ENCODE assay signal across 9 cellular contexts in the genomic region with DNA sequence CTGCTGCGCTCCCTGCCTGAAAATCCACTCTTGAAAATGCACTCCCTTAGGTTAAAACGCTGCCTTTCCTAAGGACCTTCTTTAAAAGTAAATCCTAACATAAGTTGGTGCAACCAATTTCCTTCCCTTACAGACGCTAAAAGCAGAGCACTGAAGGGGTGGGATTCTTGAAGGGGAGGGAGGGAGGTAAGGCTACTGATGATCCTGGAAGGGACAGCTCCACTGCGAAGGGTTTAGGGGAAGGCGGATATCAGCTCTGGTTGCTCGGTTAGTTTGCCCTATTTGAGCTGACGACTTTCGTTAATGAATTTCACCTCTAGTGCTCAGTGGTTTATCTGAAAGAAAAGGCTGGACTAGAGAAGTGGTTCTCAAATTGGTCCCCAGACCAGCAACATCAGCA. TPM values are rescaled to one million over a fixed set of nuclear protein-coding genes. Genes with fewer than 3 reads are reported as not detected.
DNase-seq lines count a peak whose midpoint lies in the region; ATAC-seq, FAIRE-seq and TF ChIP-seq lines count a peak whose summit lies in the region.
"Had no signal": no experiment of that assay in that cellular context is flagged by ENCODE, and none has a peak within 500 bp of the region (broad histone marks: within the 10 kb centered on the region; RNA-seq: fewer than 3 reads in every experiment).

No MANE protein-coding gene starts in this region.

- no peak for FAIRE-seq in K562 (lab: Jason Lieb, UNC)

- H3K9me3 ChIP-seq in K562 (replicated peaks; ENCODE audit: control insufficient read depth, insufficient read depth, low read depth, low read length) (no peaks in the 10 kb centered on the region), lower lobe of right lung (no peaks in the 10 kb centered on the region), thymus (ENCODE audit: control insufficient read depth) (no peaks in the 10 kb centered on the region)
- H3K9me3 ChIP-seq: Caco-2 had no signal

- TF ChIP-seq CTCF in K562 (IDR thresholded peaks at IDR 0.05 in 2 of 3, conservative IDR thresholded peaks at IDR 0.05 in 1 of 3; ENCODE audit: insufficient read depth in 2 of 3, low read depth in 1 of 3, low read length in 3 of 3) (no peak), lower lobe of right lung (IDR thresholded peaks at IDR 0.05) (no peak)

- H3K4me1 ChIP-seq in K562 (replicated peaks in 1 of 2; ENCODE audit: control insufficient read depth in 2 of 2, insufficient read depth in 2 of 2, low read length in 2 of 2) (peaks cover 0 to 7% of the 10 kb centered on the region in 2 experiments; a peak in 2 of 5 replicates), lower lobe of right lung (peaks cover 6% of the 10 kb centered on the region), thymus (ENCODE audit: control insufficient read depth, insufficient read depth, low read length) (no peaks in the 10 kb centered on the region)
- H3K4me1 ChIP-seq: Caco-2 had no signal

- H3K4me3 ChIP-seq in K562 (peak overlapping the region; percentile 39), lower lobe of right lung (peak overlapping the region; percentile 74), thymus (ENCODE audit: low read length) (peak overlapping the region; percentile 46)

- TF ChIP-seq RAD21 in K562 (CRISPR knock-in tag; conservative IDR thresholded peaks at IDR 0.05 in 1 of 2, IDR thresholded peaks at IDR 0.05 in 1 of 2) = no peak

- peak overlapping the region; percentile 72; the same call in 1 of the 2 replicates for H2AFZ ChIP-seq in K562 (ENCODE audit: low read depth, low read length)

- intact Hi-C loops in K562 (cut with micrococcal nuclease) (no loop called here), lower lobe of right lung (cut with DNase I) (no loop called here)

- no TSS peak for BruUV-seq in K562 (replicated peaks; lab: Mats Ljungman, UMichigan)

- no peak for TF ChIP-seq EP300 in K562 (IDR thresholded peaks at IDR 0.05; ENCODE audit: low read length)

- POLR2A ChIA-PET in K562 (lab: Yijun Ruan, JAX) = no interaction called here

- ATAC-seq in activated CD8-positive, alpha-beta memory T cell treated with anti-CD3 and anti-CD28 coated beads, Interleukin-2, amount 10 ng/mL, durations not matched to agents 7 days and 5 days = no peak
- ATAC-seq in K562 (no peak; the same call in 2 of the 3 replicates), lower lobe of right lung (peak; percentile 11 to 35), GM21737 (IDR thresholded peaks at IDR 0.05; ENCODE audit: unreplicated experiment) (no peak)

- no peaks in the 10 kb centered on the region for H3K9me1 ChIP-seq in K562 (ENCODE audit: control insufficient read depth, insufficient read depth, low read length)

- H3K36me3 Mint-ChIP-seq in activated CD8-positive, alpha-beta memory T cell treated with anti-CD3 and anti-CD28 coated beads, Interleukin-2, amount 10 ng/mL, durations not matched to agents 7 days and 5 days = peaks cover 4% of the 10 kb centered on the region

- no peaks in the 10 kb centered on the region for H4K20me1 ChIP-seq in K562 (replicated peaks; ENCODE audit: control insufficient read depth, insufficient read depth, low read length)

- H3K27me3 ChIP-seq in K562 (ENCODE audit: control insufficient read depth in 2 of 2, insufficient read depth in 2 of 2, low read length in 2 of 2) (peaks cover 2 to 8% of the 10 kb centered on the region in 2 experiments; a peak in 3 of 5 replicates), lower lobe of right lung (ENCODE audit: low read depth) (peaks cover 6% of the 10 kb centered on the region), thymus (ENCODE audit: control insufficient read depth, insufficient read depth) (no peaks in the 10 kb centered on the region)

- peaks cover 38% of the 10 kb centered on the region for H3K27me3 Mint-ChIP-seq in activated CD8-positive, alpha-beta memory T cell treated with anti-CD3 and anti-CD28 coated beads, Interleukin-2, amount 10 ng/mL, durations not matched to agents 7 days and 5 days

- no peaks in the 10 kb centered on the region for H3K36me3 ChIP-seq in K562 (ENCODE audit: control insufficient read depth, insufficient read depth, low read length)
- H3K36me3 ChIP-seq in lower lobe of right lung = no peaks in the 10 kb centered on the region
- H3K36me3 ChIP-seq in thymus (ENCODE audit: control insufficient read depth, insufficient read depth) = no peaks in the 10 kb centered on the region

- peaks cover 23% of the 10 kb centered on the region for H3K4me1 Mint-ChIP-seq in activated CD8-positive, alpha-beta memory T cell treated with anti-CD3 and anti-CD28 coated beads, Interleukin-2, amount 10 ng/mL, durations not matched to agents 7 days and 5 days

- peak overlapping the region; percentile 68 for H3K4me2 ChIP-seq in K562 (ENCODE audit: insufficient read depth, low read length)

- no peaks in the 10 kb centered on the region for H3K79me2 ChIP-seq in K562 (ENCODE audit: control insufficient read depth, insufficient read depth, low read length)

- no peak for TF ChIP-seq POLR2A in K562 (conservative IDR thresholded peaks at IDR 0.05)

- H3K9me3 Mint-ChIP-seq in activated CD8-positive, alpha-beta memory T cell treated with anti-CD3 and anti-CD28 coated beads, Interleukin-2, amount 10 ng/mL, durations not matched to agents 7 days and 5 days (ENCODE audit: low read depth) = peaks cover 2% of the 10 kb centered on the region

- WGBS in K562 (ENCODE audit: insufficient coverage, low coverage, missing lambda C conversion rate) = 17% methylated on average over 7 of the region's 8 CpGs
- WGBS in thymus = 48% methylated on average over 8 of the region's 8 CpGs

- in situ Hi-C loops in K562 (cut with MboI) = no loop called here

- H3K9ac ChIP-seq in K562 (ENCODE audit: insufficient read depth in 1 of 2, low read depth in 2 of 2, low read length in 2 of 2) = peak overlapping the region in 1 of 2 experiments; percentile 78; a peak in 2 of 4 replicates

- H3K27ac ChIP-seq in K562 (ENCODE audit: extremely low read depth, low read depth, low read length) = no peak overlapping the region
- H3K27ac ChIP-seq in lower lobe of right lung = peak overlapping the region; percentile 90
- no peak overlapping the region for H3K27ac ChIP-seq in thymus (ENCODE audit: low read depth)

- no peak overlapping the region for H3K27ac Mint-ChIP-seq in activated CD8-positive, alpha-beta memory T cell treated with anti-CD3 and anti-CD28 coated beads, Interleukin-2, amount 10 ng/mL, durations not matched to agents 7 days and 5 days

- CTCF ChIA-PET in activated CD8-positive, alpha-beta memory T cell treated with anti-CD3 and anti-CD28 coated beads, Interleukin-2, amount 10 ng/mL, durations not matched to agents 7 days and 5 days (lab: Charles Lee) = interaction anchor here (0.9 to 1.5 kb wide), 4 partner anchors 11 to 111 kb away, joined by 3 to 5 read pairs (median 4); no protein-coding TSS in a partner anchor
- CTCF ChIA-PET in K562 (lab: Yijun Ruan, JAX; ENCODE audit: low intra/inter-chr PET ratio) = no interaction called here

- DNase-seq in activated CD8-positive, alpha-beta memory T cell treated with anti-CD3 and anti-CD28 coated beads, Interleukin-2, amount 10 ng/mL, durations not matched to agents 7 days and 5 days = no peak
- DNase-seq in activated CD8-positive, alpha-beta memory T cell treated with anti-CD3 and anti-CD28 coated beads for 24 hours = no peak
- DNase-seq in K562 (ENCODE audit: extremely low read depth in 1 of 4, low spot score in 3 of 4) = no peak
- no peak for DNase-seq in lower lobe of right lung
- DNase-seq in stimulated activated CD8-positive, alpha-beta memory T cell treated with anti-CD3 and anti-CD28 coated beads, Interleukin-4, amount 100 ng/mL, for 48 hours = no peak
- no peak for DNase-seq in dermis blood vessel endothelial cell
- DNase-seq: Caco-2 had no signal

- peak overlapping the region; percentile 65 for H3K4me3 Mint-ChIP-seq in activated CD8-positive, alpha-beta memory T cell treated with anti-CD3 and anti-CD28 coated beads, Interleukin-2, amount 10 ng/mL, durations not matched to agents 7 days and 5 days

RNA-seq across cellular contexts. Expression of gene SIGLEC15, which starts 49.7 kb away (rescaled TPM):
- not detected for total RNA-seq in activated CD8-positive, alpha-beta memory T cell treated with anti-CD3 and anti-CD28 coated beads, Interleukin-2, amount 10 ng/mL, durations not matched to agents 7 days and 5 days
- not detected in 2 replicates for total RNA-seq in K562 (2011; cell fraction: chromatin; rRNA removed; ENCODE audit: low replicate concordance)
- total RNA-seq in K562 (2011; cell fraction: nucleolus; rRNA removed) = not detected in 2 replicates
- not detected in 2 replicates for total RNA-seq in K562 (2011; cell fraction: nucleoplasm; rRNA removed)
- total RNA-seq in K562 (2014; rRNA removed) (not detected in 2 replicates), K562 (2014; rRNA removed; fragmentation: Illumina TruSeq; extraction: Trizol) (not detected in 2 replicates), K562 (2015; rRNA removed; fragmentation: Illumina TruSeq; extraction: Trizol) (not detected in 2 replicates), K562 (2021) (not detected in 2 replicates), lower lobe of right lung (0.35 TPM), dermis blood vessel endothelial cell (0.05 TPM in 1 of 2 replicates, not detected in the other)
- polyA plus RNA-seq in K562 (2011; rRNA removed) (not detected in 2 replicates), K562 (2014; fragmentation: Illumina TruSeq; extraction: Trizol) (not detected in 2 replicates), K562 (2014; fragmentation: Nextera tagmentation; extraction: Ambion mirVana) (not detected), K562 (2014; rRNA removed) (not detected in 2 replicates), thymus (1.1 TPM)
- polyA plus RNA-seq in K562 (2011; cell fraction: cytosol; rRNA removed) = not detected in 2 replicates
- not detected in 2 replicates for polyA plus RNA-seq in K562 (2011; cell fraction: nucleus; rRNA removed)
- polyA plus RNA-seq in K562 (2012) = not detected in 2 replicates
- not detected in 2 replicates for polyA minus RNA-seq in K562 (2011; rRNA and poly(A)+ RNA removed)
- polyA minus RNA-seq in K562 (2011; cell fraction: cytosol; rRNA and poly(A)+ RNA removed) = not detected in 2 replicates
- not detected in 2 replicates for polyA minus RNA-seq in K562 (2011; cell fraction: nucleus; rRNA and poly(A)+ RNA removed)
- total RNA-seq: Caco-2 had no signal

RNA-seq across cellular contexts. Expression of gene SLC14A1, which starts 51.7 kb away (rescaled TPM):
- total RNA-seq in activated CD8-positive, alpha-beta memory T cell treated with anti-CD3 and anti-CD28 coated beads, Interleukin-2, amount 10 ng/mL, durations not matched to agents 7 days and 5 days = 10 to 100 TPM in 1 of 2 experiments, 1 to 10 TPM in 1; 6.8 to 14.8 TPM
- 0.23 and 0.60 TPM in 2 replicates for total RNA-seq in K562 (2011; cell fraction: chromatin; rRNA removed; ENCODE audit: low replicate concordance)
- total RNA-seq in K562 (2011; cell fraction: nucleolus; rRNA removed) = 0.53 TPM in 1 of 2 replicates, not detected in the other
- not detected in 2 replicates for total RNA-seq in K562 (2011; cell fraction: nucleoplasm; rRNA removed)
- not detected in 2 replicates for total RNA-seq in K562 (2014; rRNA removed)
- not detected in 2 replicates for total RNA-seq in K562 (2014; rRNA removed; fragmentation: Illumina TruSeq; extraction: Trizol)
- not detected in 2 replicates for total RNA-seq in K562 (2015; rRNA removed; fragmentation: Illumina TruSeq; extraction: Trizol)
- total RNA-seq in K562 (2021) = 0.20 TPM in 2 replicates
- polyA plus RNA-seq in K562 (2011; rRNA removed) = 0.14 and 0.28 TPM in 2 replicates
- polyA plus RNA-seq in K562 (2011; cell fraction: cytosol; rRNA removed) = 0.15 and 0.37 TPM in 2 replicates
- polyA plus RNA-seq in K562 (2011; cell fraction: nucleus; rRNA removed) = 0.49 and 0.55 TPM in 2 replicates
- polyA plus RNA-seq in K562 (2012) = 0.08 and 0.22 TPM in 2 replicates
- 0.40 TPM in 1 of 2 replicates, not detected in the other for polyA plus RNA-seq in K562 (2014; fragmentation: Illumina TruSeq; extraction: Trizol)
- polyA plus RNA-seq in K562 (2014; fragmentation: Nextera tagmentation; extraction: Ambion mirVana) = not detected
- 0.19 TPM in 1 of 2 replicates, not detected in the other for polyA plus RNA-seq in K562 (2014; rRNA removed)
- polyA minus RNA-seq in K562 (2011; rRNA and poly(A)+ RNA removed) = not detected in 2 replicates
- not detected in 2 replicates for polyA minus RNA-seq in K562 (2011; cell fraction: cytosol; rRNA and poly(A)+ RNA removed)
- polyA minus RNA-seq in K562 (2011; cell fraction: nucleus; rRNA and poly(A)+ RNA removed) = not detected in 2 replicates
- total RNA-seq in lower lobe of right lung = 21.8 TPM
- polyA plus RNA-seq in thymus = 3.9 TPM
- total RNA-seq in dermis blood vessel endothelial cell = not detected in 2 replicates
- total RNA-seq: Caco-2 had no signal

Comparison
In these comparisons a context has a peak if more than half of its experiments do, and no peak if none do; other contexts are left out.
1. ATAC-seq: peak in lower lobe of right lung (2 of 2); none in activated CD8-positive, alpha-beta memory T cell treated with anti-CD3 and anti-CD28 coated beads, Interleukin-2, amount 10 ng/mL, durations not matched to agents 7 days and 5 days (single experiment), K562 (single experiment) and GM21737 (single experiment).
2. Peak in every context shown above with its lines, with median percentiles within 50 percentile points of each other: H3K4me3 ChIP-seq.